8 cellular contexts compared by ENCODE assay signal in genomic region chr16:11796227-11797165, GRCh38. TPM values are rescaled to one million over a fixed set of nuclear protein-coding genes. Genes with fewer than 3 reads are reported as not detected.
A peak's percentile ranks its signal among the peaks of the same experiment; 100 is the strongest.
DNase-seq lines count a peak whose midpoint lies in the region; ATAC-seq and TF ChIP-seq lines count a peak whose summit lies in the region.

No MANE protein-coding gene starts in this region.

- peak; percentile 58 for ATAC-seq in Panc1
- ATAC-seq in psoas muscle: peak; percentile 31 to 56 (median 51)

- POLR2A ChIA-PET in Panc1 (lab: Charles Lee): interaction anchor here (0.7 kb wide), 1 partner anchor 321 kb away, joined by 3 read pairs; no protein-coding TSS in a partner anchor

- DNase-seq in D341Med (ENCODE audit: low spot score) (peak; percentile 47), H7 (peak; percentile 89), Panc1 (ENCODE audit: low read depth, low spot score) (no peak), astrocyte of the spinal cord (ENCODE audit: low read depth, low spot score) (peak; percentile 47), hypothalamus (lab: John Stamatoyannopoulos, UW) (peak in 42 of 51 donors; percentile 6 to 58 (median 27)), psoas muscle (peak; percentile 74 to 79), KG1 (lab: John Stamatoyannopoulos, UW) (no peak), NOMO-1 (lab: John Stamatoyannopoulos, UW; ENCODE audit: unreplicated experiment in 2 of 2) (no peak)

- in situ Hi-C loops in Panc1 (cut with HindIII; ENCODE audit: low pct_unique_long_range_greater_than_20kb, low sequenced_read_pairs): no loop called here
- in situ Hi-C loops in astrocyte of the spinal cord (cut with HindIII; ENCODE audit: low sequenced_read_pairs): no loop called here

- CTCF ChIA-PET in Panc1 (lab: Charles Lee): interaction anchor here (0.5 to 1.1 kb wide), 4 partner anchors 24 to 53 kb away, joined by 3 to 7 read pairs (median 4); no protein-coding TSS in a partner anchor

- H3K36me3 ChIP-seq in H7 (replicated peaks; ENCODE audit: control insufficient read depth, insufficient read depth, low read length) (peaks cover 1% of the 10 kb centered on the region; the same call in 1 of the 2 replicates), Panc1 (ENCODE audit: control insufficient read depth, insufficient read depth, low read length) (no peaks in the 10 kb centered on the region; the same call in none of the 2 replicates), psoas muscle (ENCODE audit: insufficient read depth in 1 of 2, low read depth in 1 of 2) (peaks cover 0 to 14% of the 10 kb centered on the region in 2 donors)

- H3K27ac ChIP-seq in Panc1 (ENCODE audit: low read length) (peak overlapping the region; percentile 92), psoas muscle (peak overlapping the region; percentile 98)

- WGBS in psoas muscle, 3 donors: 1 to 2% (median 1%) methylated on average over 63 to 86 of the region's 93 CpGs

- peak overlapping the region; percentile 78 for H3K4me3 ChIP-seq in H7 (ENCODE audit: insufficient read depth, low read depth, low read length)
- H3K4me3 ChIP-seq in Panc1 (ENCODE audit: low read depth in 2 of 2, low read length in 2 of 2): peak overlapping the region; percentile 71 to 95
- H3K4me3 ChIP-seq in astrocyte of the spinal cord (ENCODE audit: low read depth, low read length): peak overlapping the region; percentile 96
- peak overlapping the region; percentile 99 for H3K4me3 ChIP-seq in psoas muscle

- TF ChIP-seq CTCF in Panc1 (IDR thresholded peaks at IDR 0.05) (no peak), astrocyte of the spinal cord (IDR thresholded peaks at IDR 0.05; ENCODE audit: low read depth, low read length) (no peak), psoas muscle (IDR thresholded peaks at IDR 0.05) (no peak)

- no TSS peak for BruUV-seq in Panc1 (replicated peaks; lab: Mats Ljungman, UMichigan)

- H3K4me1 ChIP-seq in Panc1 (ENCODE audit: control insufficient read depth, insufficient read depth, low read length) (peaks cover 35% of the 10 kb centered on the region), psoas muscle (peaks cover 62% of the 10 kb centered on the region)

- H3K27me3 ChIP-seq in H7 (ENCODE audit: control insufficient read depth, insufficient read depth, low read length): no peaks in the 10 kb centered on the region
- no peaks in the 10 kb centered on the region for H3K27me3 ChIP-seq in Panc1 (ENCODE audit: control insufficient read depth, insufficient read depth, low read length)
- no peaks in the 10 kb centered on the region for H3K27me3 ChIP-seq in psoas muscle (ENCODE audit: insufficient read depth in 3 of 3, low read length in 2 of 3)

- H3K9me3 ChIP-seq in Panc1 (ENCODE audit: control insufficient read depth, insufficient read depth, low read depth, low read length): no peaks in the 10 kb centered on the region
- H3K9me3 ChIP-seq in psoas muscle: no peaks in the 10 kb centered on the region

- intact Hi-C loops in Panc1 (cut with micrococcal nuclease; ENCODE audit: unreplicated experiment) (no loop called here), psoas muscle (cut with DNase I) (loop anchor here in 1 of 2 donors (5.0 kb wide), 3 partner anchors 41 to 119 kb away; partner anchors contain the start of gene RSL1D1)

RNA-seq across cellular contexts. Expression of gene ZC3H7A, which starts 0.6 kb away (rescaled TPM):
- 19.7 and 27.0 TPM in 2 replicates for total RNA-seq in H7 (2014; rRNA removed; shearing (Covaris generic))
- total RNA-seq in Panc1 (2021; ENCODE audit: unreplicated experiment) (52.3 TPM), psoas muscle (10 to 100 TPM; 23.4 to 69.6 (median 40.0) TPM)
- 21.3 TPM for polyA plus RNA-seq in Panc1 (2012; ENCODE audit: insufficient read length)
- polyA plus RNA-seq in psoas muscle: 10 to 100 TPM; 11.7 to 30.7 (median 19.7) TPM

RNA-seq across cellular contexts. Expression of gene TXNDC11, which starts 53.8 kb away (rescaled TPM):
- total RNA-seq in H7 (2014; rRNA removed; shearing (Covaris generic)): 12.3 and 14.4 TPM in 2 replicates
- total RNA-seq in Panc1 (2021; ENCODE audit: unreplicated experiment) (30.5 TPM), psoas muscle (10 to 100 TPM; 21.3 to 37.2 (median 33.5) TPM)
- 24.2 TPM for polyA plus RNA-seq in Panc1 (2012; ENCODE audit: insufficient read length)
- 10 to 100 TPM; 38.8 to 49.1 (median 40.5) TPM for polyA plus RNA-seq in psoas muscle

RNA-seq across cellular contexts. Expression of gene RSL1D1, which starts 54.8 kb away (rescaled TPM):
- 163 and 221 TPM in 2 replicates for total RNA-seq in H7 (2014; rRNA removed; shearing (Covaris generic))
- total RNA-seq in Panc1 (2021; ENCODE audit: unreplicated experiment) (195 TPM), psoas muscle (100 to 1,000 TPM; 197 to 271 (median 256) TPM)
- 124 TPM for polyA plus RNA-seq in Panc1 (2012; ENCODE audit: insufficient read length)
- polyA plus RNA-seq in psoas muscle: 100 to 1,000 TPM; 197 to 249 (median 202) TPM

Comparison
In these comparisons a context has a peak if more than half of its experiments do, and no peak if none do; other contexts are left out.
1. DNase-seq: peak in D341Med (single experiment), H7 (single experiment), astrocyte of the spinal cord (single experiment), hypothalamus (42 of 51) and psoas muscle (2 of 2); none in Panc1 (single experiment), KG1 (single experiment) and NOMO-1 (0 of 2).
2. Peak in every context shown above with its lines, with median percentiles within 50 percentile points of each other: H3K4me3 ChIP-seq.